21 cellular contexts compared by ENCODE assay signal in the genomic region with DNA sequence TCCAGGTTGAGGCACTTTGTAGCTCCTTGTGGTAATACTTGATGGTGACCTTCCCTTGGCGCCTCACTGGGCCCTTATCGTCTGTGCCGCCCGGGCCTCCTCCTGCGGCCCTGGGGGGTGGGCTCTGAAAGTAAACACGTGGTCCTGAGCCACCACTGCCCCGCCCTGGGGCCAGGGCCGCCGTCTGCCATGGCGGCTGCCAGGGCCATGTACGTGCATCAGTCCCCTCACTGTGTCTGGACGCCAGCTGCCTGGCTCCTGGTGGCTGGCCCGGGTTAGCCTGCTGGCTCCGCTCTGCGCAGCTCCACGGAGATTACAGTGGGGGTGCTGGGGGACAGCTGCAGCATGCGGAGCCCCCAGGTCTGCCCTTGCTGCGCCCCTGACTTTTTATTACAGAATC.
"Had no signal": no experiment of that assay in that cellular context is flagged by ENCODE, and none has a peak within 500 bp of the region (broad histone marks: within the 10 kb centered on the region; RNA-seq: fewer than 3 reads in every experiment).

No MANE protein-coding gene starts in this region.

- H3K9me3 ChIP-seq: SK-N-SH had no signal

- H3K4me3 Mint-ChIP-seq: IgD-negative memory B cell had no signal

- H3K4me2 ChIP-seq: SK-N-SH had no signal

- H3K9ac ChIP-seq: SK-N-SH had no signal

- DNase-seq: KBM-7, NCI-H1092, NCI-H1105 treated with DMSO at 0.1 percent for 48 hours, NCI-H1417 treated with DMSO at 0.1 percent for 48 hours, NCI-H146, NCI-H1694 treated with DMSO at 0.1 percent for 48 hours, NCI-H1930, NCI-H2081 treated with DMSO at 0.1 percent for 48 hours, NCI-H2171, NCI-H226, NCI-H446, NCI-H510A, NCI-H524 treated with DMSO at 0.1 percent for 48 hours, NCI-H69, NCI-H774, SHP77, SK-N-SH had no signal

- H3K27ac ChIP-seq: HL-60, RWPE1 had no signal

- H3K4me1 Mint-ChIP-seq: IgD-negative memory B cell had no signal

- H3K27ac Mint-ChIP-seq: IgD-negative memory B cell had no signal

- FAIRE-seq: HTR-8/SVneo had no signal
